In the genomic region with DNA sequence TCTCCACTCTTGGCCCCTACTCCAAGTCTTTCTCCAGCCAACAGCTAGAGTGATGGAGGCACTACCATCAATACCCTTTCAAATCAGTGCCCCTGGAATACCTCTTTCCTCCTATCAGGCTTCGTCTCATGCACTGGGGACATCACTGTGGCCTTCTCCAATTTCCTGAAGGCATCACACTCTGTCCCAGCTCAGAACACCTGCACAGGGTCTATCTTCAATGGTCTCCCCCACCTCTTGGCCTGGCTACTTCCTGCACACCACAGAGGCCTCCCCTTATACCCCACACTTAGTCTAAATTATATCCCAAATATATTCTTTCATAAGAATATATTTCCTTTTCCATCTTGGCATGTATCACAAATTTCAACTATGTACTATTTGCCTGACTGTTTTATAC, we compare ENCODE assay signal across 29 cellular contexts.
"Had no signal": no experiment of that assay in that cellular context is flagged by ENCODE, and none has a peak within 500 bp of the region (broad histone marks: within the 10 kb centered on the region; RNA-seq: fewer than 3 reads in every experiment).

No MANE protein-coding gene starts in this region.

- H3K4me3 ChIP-seq: neural progenitor cell, sigmoid colon, smooth muscle cell, stomach, thyroid gland, upper lobe of right lung had no signal

- H3K27me3 ChIP-seq: neural progenitor cell, sigmoid colon, stomach, thyroid gland, upper lobe of right lung had no signal

- H3K9me3 Mint-ChIP-seq: central memory CD8-positive, alpha-beta T cell; neural progenitor cell; stimulated activated naive B cell treated with anti-CD40 and anti-IgM and Interleukin-4, amounts not matched to agents 10 μg/mL and 1 μg/mL and 100 μg/mL, for 72 hours had no signal

- H3K36me3 ChIP-seq: neural progenitor cell, thyroid gland had no signal

- FAIRE-seq: keratinocyte had no signal

- H3K27ac Mint-ChIP-seq: activated T-helper 1 cell treated with anti-CD3 and anti-CD28 coated beads, Interleukin-12 subunit alpha, Interleukin-12 subunit beta, Interleukin-2, Interleukin-4 antibody, amounts not matched to agents 30 ng/mL and 10 ng/mL and 1 ng/mL, durations not matched to agents 14 hours and 24 hours and 36 hours; naive thymus-derived CD4-positive, alpha-beta T cell; neural progenitor cell; stimulated activated naive B cell treated with anti-CD40 and anti-IgM and Interleukin-4, amounts not matched to agents 10 μg/mL and 1 μg/mL and 100 μg/mL, for 72 hours had no signal

- H3K9ac ChIP-seq: neural progenitor cell had no signal

- H3K4me1 Mint-ChIP-seq: neural progenitor cell had no signal

- H3K4me1 ChIP-seq: neural progenitor cell, upper lobe of right lung had no signal

- H3K4me2 ChIP-seq: neural progenitor cell, smooth muscle cell had no signal

- H3K27me3 Mint-ChIP-seq: central memory CD8-positive, alpha-beta T cell; naive thymus-derived CD4-positive, alpha-beta T cell; stimulated activated naive B cell treated with anti-CD40 and anti-IgM and Interleukin-4, amounts not matched to agents 10 μg/mL and 1 μg/mL and 100 μg/mL, for 72 hours had no signal

- H2AFZ ChIP-seq: neural progenitor cell had no signal

- H3K27ac ChIP-seq: neural progenitor cell, sigmoid colon, stomach, thyroid gland, upper lobe of right lung had no signal

- H3K9me3 ChIP-seq: sigmoid colon, stomach, thyroid gland, upper lobe of right lung had no signal

- ATAC-seq: naive thymus-derived CD4-positive, alpha-beta T cell; stimulated activated naive B cell treated with anti-CD40 and anti-IgM and Interleukin-4, amounts not matched to agents 10 μg/mL and 1 μg/mL and 100 μg/mL, for 72 hours; upper lobe of right lung had no signal

- H3K4me3 Mint-ChIP-seq: activated T-helper 1 cell treated with anti-CD3 and anti-CD28 coated beads, Interleukin-12 subunit alpha, Interleukin-12 subunit beta, Interleukin-2, Interleukin-4 antibody, amounts not matched to agents 30 ng/mL and 10 ng/mL and 1 ng/mL, durations not matched to agents 14 hours and 24 hours and 36 hours; central memory CD8-positive, alpha-beta T cell; mesothelial cell of epicardium; naive thymus-derived CD4-positive, alpha-beta T cell; neural progenitor cell; stimulated activated naive B cell treated with anti-CD40 and anti-IgM and Interleukin-4, amounts not matched to agents 10 μg/mL and 1 μg/mL and 100 μg/mL, for 72 hours had no signal

- DNase-seq: activated CD4-positive, alpha-beta T cell treated with anti-CD3 and anti-CD28 coated beads for 4 hours; activated CD4-positive, alpha-beta T cell treated with anti-CD3 and anti-CD28 coated beads, Interleukin-2, amount 50 U/mL, for 4 hours; activated gamma-delta T cell; activated naive CD4-positive, alpha-beta T cell treated with anti-CD3 and anti-CD28 coated beads, Interleukin-2, amount 50 U/mL, for 16 hours; activated T-cell treated with anti-CD3 and anti-CD28 coated beads for 4 hours; amniotic stem cell; dermis blood vessel endothelial cell; effector CD8-positive, alpha-beta T cell; glutamatergic neuron; hippocampal formation; left cardiac atrium; naive thymus-derived CD4-positive, alpha-beta T cell; occipital lobe; posterior cingulate gyrus; sigmoid colon; stimulated activated CD4-positive, alpha-beta T cell treated with anti-CD3 and anti-CD28 coated beads, Interleukin-1b, Interleukin-23, amount 100 ng/mL, for 48 hours; stimulated activated CD4-positive, alpha-beta T cell treated with anti-CD3 and anti-CD28 coated beads, Interleukin-4, amount 100 ng/mL, for 4 hours; stimulated activated CD8-positive, alpha-beta memory T cell treated with anti-CD3 and anti-CD28 coated beads, Interleukin-4, amount 100 ng/mL, for 48 hours; stimulated activated naive B cell treated with anti-CD40 and anti-IgM and Interleukin-4, amounts not matched to agents 10 μg/mL and 1 μg/mL and 100 μg/mL, for 72 hours; stomach; T-helper 1 cell; thyroid gland; upper lobe of right lung had no signal
